9 cellular contexts compared by ENCODE assay signal in genomic region chr16:30009990-30010816, GRCh38. TPM values are rescaled to one million over a fixed set of nuclear protein-coding genes. Genes with fewer than 3 reads are reported as not detected.
DNase-seq lines count a peak whose midpoint lies in the region; ATAC-seq, FAIRE-seq and TF ChIP-seq lines count a peak whose summit lies in the region.
"Had no signal": no experiment of that assay in that cellular context is flagged by ENCODE, and none has a peak within 500 bp of the region (broad histone marks: within the 10 kb centered on the region; RNA-seq: fewer than 3 reads in every experiment).

No MANE protein-coding gene starts in this region.

- intact Hi-C loops in stomach (cut with DNase I; ENCODE audit: low total_unique reads) = no loop called here

- no peak for TF ChIP-seq POLR2A in stomach (IDR thresholded peaks at IDR 0.05)

- H3K36me3 ChIP-seq in iPS-18a (ENCODE audit: control insufficient read depth, low read depth, low read length) = no peaks in the 10 kb centered on the region
- no peaks in the 10 kb centered on the region for H3K36me3 ChIP-seq in stomach

- peak overlapping the region; percentile 67 for H3K4me3 Mint-ChIP-seq in activated CD4-positive, alpha-beta T cell treated with anti-CD3 and anti-CD28 coated beads, Interleukin-2, amount 10 ng/mL, durations not matched to agents 7 days and 5 days
- H3K4me3 Mint-ChIP-seq in WTC11 = peak overlapping the region; percentile 78

- H3K27ac ChIP-seq in iPS-18a (ENCODE audit: low read length) (no peak overlapping the region), stomach (no peak overlapping the region)

- H3K4me1 ChIP-seq in iPS-18a (ENCODE audit: control insufficient read depth, low read depth, low read length) (peaks cover 4% of the 10 kb centered on the region), stomach (peaks cover 19 to 35% (median 28%) of the 10 kb centered on the region in 4 donors)

- FAIRE-seq in D721Med (lab: Jason Lieb, UNC) = no peak

- POLR2A ChIA-PET in activated CD4-positive, alpha-beta T cell treated with anti-CD3 and anti-CD28 coated beads, Interleukin-2, amount 10 ng/mL, durations not matched to agents 7 days and 5 days (lab: Charles Lee) = interaction anchor here (0.6 kb wide), 1 partner anchor 122 kb away, joined by 5 read pairs; no protein-coding TSS in a partner anchor
- POLR2A ChIA-PET in WTC11 (lab: Charles Lee) = interaction anchor here (0.6 to 1.4 kb wide), 3 partner anchors 15 to 201 kb away, joined by 3 to 8 read pairs (median 4); no protein-coding TSS in a partner anchor

- TF ChIP-seq CTCF in WTC11 (IDR thresholded peaks at IDR 0.05) = no peak
- TF ChIP-seq CTCF in stomach (IDR thresholded peaks at IDR 0.05) = no peak
- TF ChIP-seq CTCF in D721Med (IDR thresholded peaks at IDR 0.05; ENCODE audit: insufficient read depth, missing control alignments) = no peak

- no peak overlapping the region for H3K27ac Mint-ChIP-seq in activated CD4-positive, alpha-beta T cell treated with anti-CD3 and anti-CD28 coated beads, Interleukin-2, amount 10 ng/mL, durations not matched to agents 7 days and 5 days
- no peak overlapping the region for H3K27ac Mint-ChIP-seq in WTC11

- H3K4me1 Mint-ChIP-seq in activated CD4-positive, alpha-beta T cell treated with anti-CD3 and anti-CD28 coated beads, Interleukin-2, amount 10 ng/mL, durations not matched to agents 7 days and 5 days = peaks cover 6% of the 10 kb centered on the region
- H3K4me1 Mint-ChIP-seq in WTC11 = peaks cover 17% of the 10 kb centered on the region

- H3K9me3 Mint-ChIP-seq in activated CD4-positive, alpha-beta T cell treated with anti-CD3 and anti-CD28 coated beads, Interleukin-2, amount 10 ng/mL, durations not matched to agents 7 days and 5 days = no peaks in the 10 kb centered on the region
- H3K9me3 Mint-ChIP-seq in WTC11 = no peaks in the 10 kb centered on the region

- DNase-seq in activated CD4-positive, alpha-beta T cell treated with anti-CD3 and anti-CD28 coated beads, Interleukin-2, amount 10 ng/mL, durations not matched to agents 7 days and 5 days = no peak
- DNase-seq in activated CD4-positive, alpha-beta T cell treated with anti-CD3 and anti-CD28 coated beads, Interleukin-2, amount 50 U/mL, for 4 hours = no peak
- DNase-seq in WTC11 (ENCODE audit: low spot score) (no peak), stomach (no peak), D721Med (ENCODE audit: insufficient read length, low spot score) (no peak), NCI-H2081 (lab: John Stamatoyannopoulos, UW) (no peak)
- DNase-seq: DMS153 had no signal

- H3K9ac ChIP-seq in iPS-18a (ENCODE audit: low read length) = no peak overlapping the region

- no peaks in the 10 kb centered on the region for H3K36me3 Mint-ChIP-seq in activated CD4-positive, alpha-beta T cell treated with anti-CD3 and anti-CD28 coated beads, Interleukin-2, amount 10 ng/mL, durations not matched to agents 7 days and 5 days (ENCODE audit: low read depth)
- H3K36me3 Mint-ChIP-seq in WTC11 = no peaks in the 10 kb centered on the region

- CTCF ChIA-PET in activated CD4-positive, alpha-beta T cell treated with anti-CD3 and anti-CD28 coated beads, Interleukin-2, amount 10 ng/mL, durations not matched to agents 7 days and 5 days (lab: Charles Lee) = no interaction called here
- CTCF ChIA-PET in WTC11 (lab: Charles Lee) = interaction anchor here (0.6 to 4.2 kb wide), 7 partner anchors 9 to 162 kb away, joined by 3 to 29 read pairs (median 3); partner anchors contain the start of genes CDIPT and TLCD3B

- H3K27me3 ChIP-seq in iPS-18a (ENCODE audit: control insufficient read depth, insufficient read depth, low read length) = peaks cover 25% of the 10 kb centered on the region
- H3K27me3 ChIP-seq in stomach = peaks cover 25 to 57% (median 35%) of the 10 kb centered on the region in 3 donors

- ATAC-seq in WTC11 (0 out of 2 replicates have a peak, but pooled peaks have one; percentile 2), GM19351 (IDR thresholded peaks at IDR 0.05; ENCODE audit: unreplicated experiment) (no peak)

- H3K4me3 ChIP-seq in iPS-18a (ENCODE audit: low read length) = peak overlapping the region; percentile 74
- H3K4me3 ChIP-seq in stomach = peak overlapping the region; percentile 35 to 55 (median 43)

- H3K9me3 ChIP-seq in iPS-18a (ENCODE audit: control insufficient read depth, low read depth, low read length) (no peaks in the 10 kb centered on the region), stomach (no peaks in the 10 kb centered on the region)

- TF ChIP-seq EP300 in stomach (IDR thresholded peaks at IDR 0.05) = no peak

- peaks cover 26% of the 10 kb centered on the region for H3K27me3 Mint-ChIP-seq in activated CD4-positive, alpha-beta T cell treated with anti-CD3 and anti-CD28 coated beads, Interleukin-2, amount 10 ng/mL, durations not matched to agents 7 days and 5 days
- peaks cover 26% of the 10 kb centered on the region for H3K27me3 Mint-ChIP-seq in WTC11 (ENCODE audit: low read depth)

- 16 to 28% (median 22%) methylated on average over 21 to 31 of the region's 31 CpGs for WGBS in stomach, 5 donors

TF ChIP-seq in WTC11, 78 proteins besides CTCF, POLR2A, EP300 and RAD21:
- TF ChIP-seq SMAD4 (CRISPR knock-in tag; IDR thresholded peaks at IDR 0.05) = 0 out of 2 replicates have a peak, but pooled peaks have one; percentile 31
- no peak for TF ChIP-seq NR2C2 (CRISPR knock-in tag; IDR thresholded peaks at IDR 0.05)
- TF ChIP-seq, protein P1, sequence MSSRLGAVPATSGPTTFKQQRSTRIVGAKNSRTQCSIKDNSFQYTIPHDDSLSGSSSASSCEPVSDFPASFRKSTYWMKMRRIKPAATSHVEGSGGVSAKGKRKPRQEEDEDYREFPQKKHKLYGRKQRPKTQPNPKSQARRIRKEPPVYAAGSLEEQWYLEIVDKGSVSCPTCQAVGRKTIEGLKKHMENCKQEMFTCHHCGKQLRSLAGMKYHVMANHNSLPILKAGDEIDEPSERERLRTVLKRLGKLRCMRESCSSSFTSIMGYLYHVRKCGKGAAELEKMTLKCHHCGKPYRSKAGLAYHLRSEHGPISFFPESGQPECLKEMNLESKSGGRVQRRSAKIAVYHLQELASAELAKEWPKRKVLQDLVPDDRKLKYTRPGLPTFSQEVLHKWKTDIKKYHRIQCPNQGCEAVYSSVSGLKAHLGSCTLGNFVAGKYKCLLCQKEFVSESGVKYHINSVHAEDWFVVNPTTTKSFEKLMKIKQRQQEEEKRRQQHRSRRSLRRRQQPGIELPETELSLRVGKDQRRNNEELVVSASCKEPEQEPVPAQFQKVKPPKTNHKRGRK (CRISPR knock-in tag; IDR thresholded peaks at IDR 0.05; ENCODE audit: borderline replicate concordance) = no peak
- TF ChIP-seq MYBL2 (CRISPR knock-in tag; IDR thresholded peaks at IDR 0.05) = no peak
- no peak for TF ChIP-seq ZNF317 (CRISPR knock-in tag; IDR thresholded peaks at IDR 0.05; ENCODE audit: borderline replicate concordance, low read depth)
- TF ChIP-seq MAX (CRISPR knock-in tag; IDR thresholded peaks at IDR 0.05) = peak; percentile 60
TF ChIP-seq in WTC11: peak in this region for 2.

RNA-seq across cellular contexts. Expression of gene DOC2A, which starts 0.6 kb away (rescaled TPM):
- total RNA-seq in activated CD4-positive, alpha-beta T cell treated with anti-CD3 and anti-CD28 coated beads, Interleukin-2, amount 10 ng/mL, durations not matched to agents 7 days and 5 days = under 1 TPM; 0.19 to 0.30 TPM
- total RNA-seq in WTC11 (2021) (10.8 to 16.6 TPM (median 16.4 TPM) in 3 replicates), stomach (10 to 100 TPM in 1 of 5 donors, under 1 TPM in 1, not detected in 3; 0.72 to 20.9 TPM)
- polyA plus RNA-seq in stomach = 1 to 10 TPM in 1 of 3 donors, under 1 TPM in 1, not detected in 1; 0.75 to 2.8 TPM

RNA-seq across cellular contexts. Expression of gene C16orf92, which starts 12.8 kb away (rescaled TPM):
- total RNA-seq in activated CD4-positive, alpha-beta T cell treated with anti-CD3 and anti-CD28 coated beads, Interleukin-2, amount 10 ng/mL, durations not matched to agents 7 days and 5 days = not detected
- not detected in 3 replicates for total RNA-seq in WTC11 (2021)
- total RNA-seq in stomach = not detected
- polyA plus RNA-seq in stomach = not detected

RNA-seq across cellular contexts. Expression of gene INO80E, which starts 14.2 kb away (rescaled TPM):
- total RNA-seq in activated CD4-positive, alpha-beta T cell treated with anti-CD3 and anti-CD28 coated beads, Interleukin-2, amount 10 ng/mL, durations not matched to agents 7 days and 5 days = 100 to 1,000 TPM; 113 to 134 TPM
- total RNA-seq in WTC11 (2021) (87.6 to 101 TPM (median 92.4 TPM) in 3 replicates), stomach (100 to 1,000 TPM in 1 of 5 donors, 10 to 100 TPM in 3, 1 to 10 TPM in 1; 3.5 to 319 (median 18.2) TPM)
- polyA plus RNA-seq in stomach = 100 to 1,000 TPM in 1 of 3 donors, 10 to 100 TPM in 2; 45.7 to 109 (median 59.0) TPM

RNA-seq across cellular contexts. Expression of gene HIRIP3, which starts 14.8 kb away (rescaled TPM):
- 10 to 100 TPM; 37.0 to 45.0 TPM for total RNA-seq in activated CD4-positive, alpha-beta T cell treated with anti-CD3 and anti-CD28 coated beads, Interleukin-2, amount 10 ng/mL, durations not matched to agents 7 days and 5 days
- total RNA-seq in WTC11 (2021) = 18.9 to 21.2 TPM (median 21.1 TPM) in 3 replicates
- 10 to 100 TPM in 1 of 5 donors, 1 to 10 TPM in 4; 1.8 to 13.4 (median 5.1) TPM for total RNA-seq in stomach
- polyA plus RNA-seq in stomach = 10 to 100 TPM; 13.6 to 14.8 (median 13.7) TPM

RNA-seq across cellular contexts. Expression of gene TLCD3B, which starts 20.9 kb away (rescaled TPM):
- total RNA-seq in activated CD4-positive, alpha-beta T cell treated with anti-CD3 and anti-CD28 coated beads, Interleukin-2, amount 10 ng/mL, durations not matched to agents 7 days and 5 days = 1 to 10 TPM; 7.1 to 7.2 TPM
- total RNA-seq in WTC11 (2021) (28.1 to 30.3 TPM (median 30.2 TPM) in 3 replicates), stomach (under 1 TPM in 1 of 5 donors, not detected in 4; 0.92 TPM)
- polyA plus RNA-seq in stomach = under 1 TPM in 1 of 3 donors, not detected in 2; 0.18 TPM
